9 cellular contexts compared by ENCODE assay signal in genomic region chr9:125748511-125749099, GRCh38. TPM values are rescaled to one million over a fixed set of nuclear protein-coding genes. Genes with fewer than 3 reads are reported as not detected.
DNase-seq lines count a peak whose midpoint lies in the region; ATAC-seq, FAIRE-seq and TF ChIP-seq lines count a peak whose summit lies in the region.
"Had no signal": no experiment of that assay in that cellular context is flagged by ENCODE, and none has a peak within 500 bp of the region (broad histone marks: within the 10 kb centered on the region; RNA-seq: fewer than 3 reads in every experiment).

No MANE protein-coding gene starts in this region.

- H3K9me3 Mint-ChIP-seq in stimulated activated naive B cell treated with anti-CD40 and anti-IgM and Interleukin-4, amounts not matched to agents 10 μg/mL and 1 μg/mL and 100 μg/mL, for 72 hours: no peaks in the 10 kb centered on the region

- no peaks in the 10 kb centered on the region for H3K27me3 Mint-ChIP-seq in stimulated activated naive B cell treated with anti-CD40 and anti-IgM and Interleukin-4, amounts not matched to agents 10 μg/mL and 1 μg/mL and 100 μg/mL, for 72 hours

- ATAC-seq in stimulated activated naive B cell treated with anti-CD40 and anti-IgM and Interleukin-4, amounts not matched to agents 10 μg/mL and 1 μg/mL and 100 μg/mL, for 72 hours (replicated peaks): no peak
- ATAC-seq in HG02884 (IDR thresholded peaks at IDR 0.05; ENCODE audit: unreplicated experiment): no peak

- H3K9me3 ChIP-seq in adrenal gland (replicated peaks in 1 of 3) (no peaks in the 10 kb centered on the region), iPS-20b (ENCODE audit: insufficient read depth, low read depth, low read length) (no peaks in the 10 kb centered on the region)

- peak overlapping the region; percentile 88 for H2AFZ ChIP-seq in ACC112 (ENCODE audit: low read length, unreplicated experiment)

- H3K4me1 ChIP-seq in ACC112 (ENCODE audit: control insufficient read depth, insufficient read depth, low read length, unreplicated experiment): peaks cover 32% of the 10 kb centered on the region
- H3K4me1 ChIP-seq in adrenal gland (replicated peaks in 1 of 2): peaks cover 24 to 50% of the 10 kb centered on the region in 2 donors
- peaks cover 45% of the 10 kb centered on the region; the same call in 1 of the 2 replicates for H3K4me1 ChIP-seq in iPS-20b (ENCODE audit: insufficient read depth, low read length)

- peaks cover 50% of the 10 kb centered on the region for H3K79me2 ChIP-seq in ACC112 (ENCODE audit: control insufficient read depth, insufficient read depth, low read length, unreplicated experiment)

- H3K9ac ChIP-seq in iPS-20b (ENCODE audit: low read depth, low read length): peak overlapping the region; percentile 85

- DNase-seq in H54 (ENCODE audit: insufficient read length, low spot score): peak; percentile 49
- DNase-seq in adrenal gland: peak in 4 of 7 donors; percentile 21 to 40 (median 34)
- DNase-seq in stimulated activated naive B cell treated with anti-CD40 and anti-IgM and Interleukin-4, amounts not matched to agents 10 μg/mL and 1 μg/mL and 100 μg/mL, for 72 hours: no peak
- DNase-seq in SW480 (ENCODE audit: low spot score): no peak
- DNase-seq in GDM1 (lab: John Stamatoyannopoulos, UW): no peak

- peaks cover 30 to 48% of the 10 kb centered on the region in 2 donors for H3K4me1 Mint-ChIP-seq in stimulated activated naive B cell treated with anti-CD40 and anti-IgM and Interleukin-4, amounts not matched to agents 10 μg/mL and 1 μg/mL and 100 μg/mL, for 72 hours

- H3K36me3 Mint-ChIP-seq in stimulated activated naive B cell treated with anti-CD40 and anti-IgM and Interleukin-4, amounts not matched to agents 10 μg/mL and 1 μg/mL and 100 μg/mL, for 72 hours: peaks cover 9 to 20% of the 10 kb centered on the region in 2 donors

- H3K27me3 ChIP-seq in ACC112 (ENCODE audit: insufficient read depth, low read length): no peaks in the 10 kb centered on the region
- H3K27me3 ChIP-seq in adrenal gland: no peaks in the 10 kb centered on the region
- peaks cover 12% of the 10 kb centered on the region for H3K27me3 ChIP-seq in iPS-20b (ENCODE audit: insufficient read depth, low read length)

- H3K27ac ChIP-seq in ACC112 (ENCODE audit: low read depth, low read length): peak overlapping the region; percentile 45; the same call in 1 of the 2 replicates
- H3K27ac ChIP-seq in adrenal gland: peak overlapping the region; percentile 54 to 91 (median 86)
- peak overlapping the region; percentile 31 for H3K27ac ChIP-seq in iPS-20b (ENCODE audit: low read length)

- TF ChIP-seq POLR2A in H54 (IDR thresholded peaks at IDR 0.05; ENCODE audit: low read depth, low read length) (no peak), adrenal gland (IDR thresholded peaks at IDR 0.05) (peak in 1 of 2 donors; percentile 21)

- peak overlapping the region; percentile 86 to 88 for H3K4me3 Mint-ChIP-seq in stimulated activated naive B cell treated with anti-CD40 and anti-IgM and Interleukin-4, amounts not matched to agents 10 μg/mL and 1 μg/mL and 100 μg/mL, for 72 hours

- FAIRE-seq in H54 (lab: Jason Lieb, UNC): peak; percentile 20
- FAIRE-seq: islet of Langerhans had no signal

- H3K36me3 ChIP-seq in ACC112 (ENCODE audit: insufficient read depth, low read length) (no peaks in the 10 kb centered on the region), adrenal gland (replicated peaks in 1 of 2) (no peaks in the 10 kb centered on the region), iPS-20b (ENCODE audit: insufficient read depth, low read depth, low read length) (peaks cover 18% of the 10 kb centered on the region)

- no peak for TF ChIP-seq CTCF in adrenal gland (IDR thresholded peaks at IDR 0.05)

- intact Hi-C loops in adrenal gland (cut with DNase I): loop anchor here in 1 of 2 donors (5.0 kb wide), 2 partner anchors 74 to 336 kb away; no protein-coding TSS in a partner anchor

- H3K4me3 ChIP-seq in ACC112 (ENCODE audit: low read depth, low read length): peak overlapping the region; percentile 90
- peak overlapping the region; percentile 75 to 100 (median 94) for H3K4me3 ChIP-seq in adrenal gland
- H3K4me3 ChIP-seq in iPS-20b (ENCODE audit: low read length): peak overlapping the region; percentile 82

- WGBS in adrenal gland, 4 donors: 2 to 7% (median 7%) methylated on average over 29 of the region's 29 CpGs

- peak overlapping the region; percentile 91 for H3K27ac Mint-ChIP-seq in stimulated activated naive B cell treated with anti-CD40 and anti-IgM and Interleukin-4, amounts not matched to agents 10 μg/mL and 1 μg/mL and 100 μg/mL, for 72 hours

RNA-seq across cellular contexts. Expression of gene PBX3, which starts 1.4 kb away (rescaled TPM):
- total RNA-seq in adrenal gland: 100 to 1,000 TPM in 7 of 8 donors, 10 to 100 TPM in 1; 55.3 to 231 (median 138) TPM
- 10 to 100 TPM; 43.4 to 57.8 (median 56.1) TPM for polyA plus RNA-seq in adrenal gland

RNA-seq across cellular contexts. Expression of gene MAPKAP1, which starts 41.6 kb away (rescaled TPM):
- 100 to 1,000 TPM in 5 of 8 donors, 10 to 100 TPM in 3; 72.2 to 156 (median 113) TPM for total RNA-seq in adrenal gland
- polyA plus RNA-seq in adrenal gland: 10 to 100 TPM; 73.8 to 94.2 (median 86.2) TPM

Comparison
In these comparisons a context has a peak if more than half of its experiments do, and no peak if none do; other contexts are left out.
1. H3K27ac ChIP-seq: peak in every context shown above with its lines; median percentile 86 in adrenal gland; 45 in ACC112; 31 in iPS-20b.
2. DNase-seq: peak in H54 (single experiment) and adrenal gland (4 of 7); none in stimulated activated naive B cell treated with anti-CD40 and anti-IgM and Interleukin-4, amounts not matched to agents 10 μg/mL and 1 μg/mL and 100 μg/mL, for 72 hours (single experiment), SW480 (single experiment) and GDM1 (single experiment).
3. Peak in every context shown above with its lines, with median percentiles within 50 percentile points of each other: H3K4me3 ChIP-seq.